9 cellular contexts compared by ENCODE assay signal in genomic region chr18:80159713-80160636, GRCh38. TPM values are rescaled to one million over a fixed set of nuclear protein-coding genes. Genes with fewer than 3 reads are reported as not detected.
DNase-seq lines count a peak whose midpoint lies in the region; ATAC-seq and TF ChIP-seq lines count a peak whose summit lies in the region.
"Had no signal": no experiment of that assay in that cellular context is flagged by ENCODE, and none has a peak within 500 bp of the region (broad histone marks: within the 10 kb centered on the region; RNA-seq: fewer than 3 reads in every experiment).

No MANE protein-coding gene starts in this region.

- intact Hi-C loops in Right ventricle myocardium superior (cut with DNase I) (no loop called here), body of pancreas (cut with DNase I) (no loop called here), mucosa of descending colon (cut with DNase I, micrococcal nuclease) (no loop called here)

- TF ChIP-seq POLR2A in body of pancreas (IDR thresholded peaks at IDR 0.05): no peak

- H3K9me3 ChIP-seq in right atrium auricular region (peaks cover 0 to 7% of the 10 kb centered on the region in 2 donors), body of pancreas (peaks cover 0 to 5% (median 0%) of the 10 kb centered on the region in 3 donors), mucosa of descending colon (peaks cover 10% of the 10 kb centered on the region)

- no peaks in the 10 kb centered on the region for H3K27me3 Mint-ChIP-seq in osteocyte (ENCODE audit: unreplicated experiment)

- DNase-seq in Right ventricle myocardium superior (peak; percentile 61), right atrium auricular region (ENCODE audit: low spot score) (no peak), body of pancreas (peak in 3 of 4 donors; percentile 34 to 47 (median 45)), mucosa of descending colon (peak in 1 of 3 donors; percentile 16), osteocyte (ENCODE audit: extremely low spot score, unreplicated experiment) (no peak)

- H3K36me3 Mint-ChIP-seq in osteocyte (ENCODE audit: unreplicated experiment): peaks cover 29% of the 10 kb centered on the region

- H3K9me3 Mint-ChIP-seq in osteocyte (ENCODE audit: unreplicated experiment): peaks cover 7% of the 10 kb centered on the region

- H3K27me3 ChIP-seq in right atrium auricular region: no peaks in the 10 kb centered on the region
- H3K27me3 ChIP-seq in body of pancreas: no peaks in the 10 kb centered on the region

- no peak overlapping the region for H3K4me3 Mint-ChIP-seq in osteocyte (ENCODE audit: unreplicated experiment)

- no peak overlapping the region for H3K27ac ChIP-seq in right atrium auricular region
- H3K27ac ChIP-seq in body of pancreas: no peak overlapping the region
- H3K27ac ChIP-seq: C4-2B had no signal

- H3K4me1 ChIP-seq in right atrium auricular region (peaks cover 0 to 8% of the 10 kb centered on the region in 2 donors), body of pancreas (no peaks in the 10 kb centered on the region), mucosa of descending colon (ENCODE audit: low read depth) (no peaks in the 10 kb centered on the region)

- peak; percentile 94 for ATAC-seq in Right ventricle myocardium superior (ENCODE audit: poor library complexity)
- peak; percentile 72 for ATAC-seq in body of pancreas
- ATAC-seq in mucosa of descending colon: peak; percentile 52
- no peak for ATAC-seq in HG02642 (IDR thresholded peaks at IDR 0.05; ENCODE audit: poor library complexity, unreplicated experiment)
- ATAC-seq in GM19455 (IDR thresholded peaks at IDR 0.05; ENCODE audit: unreplicated experiment): no peak
- ATAC-seq in GM21723 (IDR thresholded peaks at IDR 0.05; ENCODE audit: unreplicated experiment): no peak

- H3K27ac Mint-ChIP-seq in osteocyte (ENCODE audit: unreplicated experiment): no peak overlapping the region

- peak in 1 of 2 donors; percentile 73 for TF ChIP-seq CTCF in right atrium auricular region (IDR thresholded peaks at IDR 0.05)
- TF ChIP-seq CTCF in body of pancreas (IDR thresholded peaks at IDR 0.05): peak in 6 of 7 experiments; percentile 31 to 52 (median 46)
- no peak for TF ChIP-seq CTCF in mucosa of descending colon (IDR thresholded peaks at IDR 0.05)
- no peak for TF ChIP-seq CTCF in osteocyte (IDR thresholded peaks at IDR 0.05)

- 47 to 49% methylated on average over 23 to 106 of the region's 109 CpGs for WGBS in body of pancreas, 2 donors

- H3K4me3 ChIP-seq in right atrium auricular region (peak overlapping the region in 1 of 2 donors; percentile 33), body of pancreas (no peak overlapping the region), mucosa of descending colon (no peak overlapping the region)

- no peaks in the 10 kb centered on the region for H3K36me3 ChIP-seq in right atrium auricular region
- H3K36me3 ChIP-seq in body of pancreas (replicated peaks in 1 of 2; ENCODE audit: insufficient read depth in 1 of 2, low read depth in 2 of 2): no peaks in the 10 kb centered on the region
- H3K36me3 ChIP-seq in mucosa of descending colon (ENCODE audit: low read depth): no peaks in the 10 kb centered on the region

- H3K4me1 Mint-ChIP-seq in osteocyte (ENCODE audit: unreplicated experiment): peaks cover 3% of the 10 kb centered on the region

RNA-seq across cellular contexts. Expression of gene ADNP2, which starts 50.9 kb away (rescaled TPM):
- total RNA-seq in Right ventricle myocardium superior (6.8 TPM), right atrium auricular region (10 to 100 TPM; 10.9 to 12.3 TPM), body of pancreas (1 to 10 TPM; 7.0 to 9.2 TPM), mucosa of descending colon (10 to 100 TPM; 16.7 to 18.3 (median 17.7) TPM), osteocyte (18.6 and 19.2 TPM in 2 replicates)

Comparison
In these comparisons a context has a peak if more than half of its experiments do, and no peak if none do; other contexts are left out.
1. DNase-seq: peak in Right ventricle myocardium superior (single experiment) and body of pancreas (3 of 4); none in right atrium auricular region (single experiment) and osteocyte (single experiment).
2. ATAC-seq: peak in Right ventricle myocardium superior (single experiment), body of pancreas (single experiment) and mucosa of descending colon (single experiment); none in HG02642 (single experiment), GM19455 (single experiment) and GM21723 (single experiment).
3. CTCF ChIP-seq: peak in body of pancreas (6 of 7); none in mucosa of descending colon (single experiment) and osteocyte (single experiment).